ENCODE assay signal across 10 cellular contexts in genomic region chr15:88877415-88877814, GRCh38. TPM values are rescaled to one million over a fixed set of nuclear protein-coding genes. Genes with fewer than 3 reads are reported as not detected.
"Had no signal": no experiment of that assay in that cellular context is flagged by ENCODE, and none has a peak within 500 bp of the region (broad histone marks: within the 10 kb centered on the region; RNA-seq: fewer than 3 reads in every experiment).

No MANE protein-coding gene starts in this region.

- FAIRE-seq: HepG2, K562 had no signal

- H3K4me3 ChIP-seq: GM23248, HAP-1, K562 had no signal

- H3K27ac ChIP-seq: GM23248, HL-60 had no signal

- H2AFZ ChIP-seq: GM23248 had no signal

- H3K9me3 ChIP-seq: HAP-1 had no signal

- ATAC-seq: HCT116 had no signal

- H3K9ac ChIP-seq: GM23248 had no signal

- H3K4me1 ChIP-seq: HAP-1 had no signal

- DNase-seq: GM23248, GOT3, H7, HFFc6, KG1 had no signal

RNA-seq across cellular contexts. Expression of gene HAPLN3, which starts 17.9 kb away (rescaled TPM):
- total RNA-seq: HepG2 had no signal
